ENCODE assay signal across 1 cellular context in genomic region chr1:58090640-58091039, GRCh38.
TF ChIP-seq lines count a peak whose summit lies in the region.

No MANE protein-coding gene starts in this region.

TF ChIP-seq in H1, 55 proteins besides CTCF, POLR2A, EP300 and RAD21 (continued from another document):
- TF ChIP-seq CEBPB (IDR thresholded peaks at IDR 0.05; ENCODE audit: low read depth, low read length) (no peak), BACH1 (IDR thresholded peaks at IDR 0.05; ENCODE audit: low read length) (no peak), SIRT6 (IDR thresholded peaks at IDR 0.05; ENCODE audit: low read length) (no peak), EGR1 (IDR thresholded peaks at IDR 0.05; ENCODE audit: borderline replicate concordance, low read depth, low read length) (no peak), TAF1 (IDR thresholded peaks at IDR 0.05; ENCODE audit: low read depth, low read length) (no peak), TCF12 (IDR thresholded peaks at IDR 0.05; ENCODE audit: low read depth, low read length) (no peak), CHD1 (IDR thresholded peaks at IDR 0.05; ENCODE audit: low read depth, low read length) (no peak), RNF2 (IDR thresholded peaks at IDR 0.05; ENCODE audit: borderline replicate concordance, low read depth, low read length, missing control alignments, poor library complexity, severe bottlenecking) (no peak), EZH2 (IDR thresholded peaks at IDR 0.05; ENCODE audit: low read depth, low read length, severe bottlenecking) (no peak), POLR2AphosphoS5 (IDR thresholded peaks at IDR 0.05; ENCODE audit: low read depth, low read length) (no peak)
